Comparison of ENCODE assay signal across 30 cellular contexts in genomic region chr20:58038123-58038654, GRCh38.
"Had no signal": no experiment of that assay in that cellular context is flagged by ENCODE, and none has a peak within 500 bp of the region (broad histone marks: within the 10 kb centered on the region; RNA-seq: fewer than 3 reads in every experiment).

No MANE protein-coding gene starts in this region.

- H3K9me3 ChIP-seq: adrenal gland, body of pancreas, transverse colon, uterus had no signal

- H3K36me3 ChIP-seq: adrenal gland, cardiac muscle cell, transverse colon, uterus had no signal

- ATAC-seq: body of pancreas; left colon; naive thymus-derived CD4-positive, alpha-beta T cell; sciatic nerve had no signal

- H3K27ac ChIP-seq: body of pancreas, cardiac muscle cell, uterus had no signal

- H3K4me1 ChIP-seq: adrenal gland, body of pancreas, transverse colon, uterus had no signal

- DNase-seq: activated CD4-positive, alpha-beta memory T cell treated with anti-CD3 and anti-CD28 coated beads for 36 hours; activated CD4-positive, alpha-beta T cell treated with anti-CD3 and anti-CD28 coated beads, Interleukin-2, amount 10 ng/mL, durations not matched to agents 24 days and 14 days; activated CD4-positive, CD25-positive, alpha-beta regulatory T cell treated with anti-CD3 and anti-CD28 coated beads, Interleukin-2, amount 50 U/mL, for 72 hours; activated CD8-positive, alpha-beta memory T cell treated with anti-CD3 and anti-CD28 coated beads, Interleukin-2, amount 50 U/mL, for 4 hours; activated effector memory CD4-positive, alpha-beta T cell treated with anti-CD3 and anti-CD28 coated beads, Interleukin-2, amount 50 U/mL, for 16 hours; activated naive CD4-positive, alpha-beta T cell treated with anti-CD3 and anti-CD28 coated beads for 36 hours; activated naive CD8-positive, alpha-beta T cell treated with anti-CD3 and anti-CD28 coated beads for 36 hours; activated T-cell treated with anti-CD3 and anti-CD28 coated beads, Interleukin-2, amount 50 U/mL, for 1 hour; aorta; body of pancreas; cortex of kidney; foreskin fibroblast; hippocampal formation; kidney; left colon; midbrain; naive thymus-derived CD4-positive, alpha-beta T cell; occipital lobe; posterior cingulate gyrus; small intestine; stimulated activated CD4-positive, alpha-beta T cell treated with anti-CD3 and anti-CD28 coated beads, Interleukin-1b, Interleukin-23, amount 100 ng/mL, for 48 hours; stimulated activated CD4-positive, alpha-beta T cell treated with anti-CD3 and anti-CD28 coated beads, Interleukin-4, amount 100 ng/mL, for 4 hours; stimulated activated CD8-positive, alpha-beta memory T cell treated with anti-CD3 and anti-CD28 coated beads, Interleukin-4, amount 100 ng/mL, for 48 hours; stimulated activated naive B cell treated with anti-CD40 and anti-IgM and Interleukin-4, amounts not matched to agents 10 μg/mL and 1 μg/mL and 100 μg/mL, for 72 hours; T-helper 9 cell; transverse colon; uterus had no signal

- H3K27me3 ChIP-seq: adrenal gland, body of pancreas, transverse colon, uterus had no signal

- H3K4me3 ChIP-seq: adrenal gland, body of pancreas, cardiac muscle cell, transverse colon, uterus had no signal
